Comparison of ENCODE assay signal across 1 cellular context in genomic region chr19:19023376-19023775, GRCh38.
TF ChIP-seq lines count a peak whose summit lies in the region.

No MANE protein-coding gene starts in this region.

TF ChIP-seq in HepG2, 621 proteins besides CTCF, POLR2A, EP300 and RAD21:
- TF ChIP-seq ZNF770 (CRISPR knock-in tag; IDR thresholded peaks at IDR 0.05): peak; percentile 37; the same call in 1 of the 2 replicates
